In genomic region chr14:95440951-95441350, GRCh38 we compare ENCODE assay signal across 26 cellular contexts.
A peak's percentile ranks its signal among the peaks of the same experiment; 100 is the strongest.
DNase-seq lines count a peak whose midpoint lies in the region; ATAC-seq and TF ChIP-seq lines count a peak whose summit lies in the region.
"Had no signal": no experiment of that assay in that cellular context is flagged by ENCODE, and none has a peak within 500 bp of the region (broad histone marks: within the 10 kb centered on the region; RNA-seq: fewer than 3 reads in every experiment).

No MANE protein-coding gene starts in this region.

- WGBS in endodermal cell (ENCODE audit: insufficient coverage in 1 of 2, insufficient read length in 1 of 2), 2 experiments: 45 to 63% methylated on average over 2 of the region's 2 CpGs
- no CpG with 5 or more reads among the region's 2 CpGs for WGBS in neuronal stem cell (ENCODE audit: extremely low coverage in 2 of 2, insufficient read length in 2 of 2, insufficient replicate concordance in 1 of 2), 2 donors

- H3K27me3 ChIP-seq in BLaER1 treated with 17β-estradiol and CSF1 and Interleukin-3, amounts not matched to agents 10 nM and 100 nM: no peaks in the 10 kb centered on the region
- H3K27me3 ChIP-seq in endodermal cell (ENCODE audit: control insufficient read depth, insufficient read depth, low read length, poor library complexity, severe bottlenecking) (no peaks in the 10 kb centered on the region), neuronal stem cell (ENCODE audit: control insufficient read depth in 3 of 3, insufficient read depth in 3 of 3, low read depth in 1 of 3, low read length in 3 of 3) (peaks cover 0 to 12% (median 0%) of the 10 kb centered on the region in 3 experiments)
- H3K27me3 ChIP-seq: adrenal gland, dorsolateral prefrontal cortex, right lobe of liver, uterus had no signal

- no peak overlapping the region for H3K4ac ChIP-seq in neuronal stem cell (ENCODE audit: low read length)

- H4K91ac ChIP-seq in neuronal stem cell (ENCODE audit: low read depth, low read length, poor library complexity): no peak overlapping the region

- no peak overlapping the region for H2AFZ ChIP-seq in OCI-LY7 (ENCODE audit: low read length)
- peak overlapping the region; percentile 37 for H2AFZ ChIP-seq in neuronal stem cell (ENCODE audit: low read length)

- H3K4me2 ChIP-seq in BLaER1 treated with 17β-estradiol and CSF1 and Interleukin-3, amounts not matched to agents 10 nM and 100 nM: peak overlapping the region in 10 of 11 experiments; percentile 15 to 96 (median 84); a peak in 19 of 22 replicates
- no peak overlapping the region for H3K4me2 ChIP-seq in OCI-LY7 (ENCODE audit: low read length)
- H3K4me2 ChIP-seq in neuronal stem cell (ENCODE audit: insufficient read depth, low read length, poor library complexity, severe bottlenecking): no peak overlapping the region

- intact Hi-C loops in OCI-LY7 (cut with micrococcal nuclease; ENCODE audit: unreplicated experiment): no loop called here

- H3K79me2 ChIP-seq in OCI-LY7 (ENCODE audit: insufficient read depth, low read depth, low read length): no peaks in the 10 kb centered on the region

- H4K20me1 ChIP-seq in BLaER1 treated with 17β-estradiol and CSF1 and Interleukin-3, amounts not matched to agents 10 nM and 100 nM: peaks cover 0 to 28% (median 11%) of the 10 kb centered on the region in 11 experiments; a peak in 10 of 22 replicates
- H4K20me1 ChIP-seq in OCI-LY7 (ENCODE audit: insufficient read depth, low read length): no peaks in the 10 kb centered on the region

- no peak overlapping the region for H3K27ac Mint-ChIP-seq in endodermal cell
- no peak overlapping the region for H3K27ac Mint-ChIP-seq in effector memory CD8-positive, alpha-beta T cell
- H3K27ac Mint-ChIP-seq: activated CD4-positive, alpha-beta T cell treated with anti-CD3 and anti-CD28 coated beads, Interleukin-2, amount 10 ng/mL, durations not matched to agents 7 days and 5 days; activated T-helper 2 cell treated with anti-CD3 and anti-CD28 coated beads, Interferon-gamma antibody, Interleukin-2, Interleukin-4, amounts not matched to agents 10 μg/mL and 5 μg/mL and 100 μg/mL, durations not matched to agents 14 hours and 24 hours and 36 hours; natural killer cell; T-cell had no signal

- no peak overlapping the region for H2BK120ac ChIP-seq in neuronal stem cell (ENCODE audit: low read depth, low read length)

- H2AK5ac ChIP-seq in neuronal stem cell (ENCODE audit: low read depth, low read length): no peak overlapping the region

- no TSS peak for BruUV-seq in OCI-LY7 (replicated peaks; lab: Mats Ljungman, UMichigan)

- CTCF ChIA-PET in OCI-LY7 (lab: Charles Lee; ENCODE audit: unreplicated experiment): interaction anchor here (0.6 to 1.9 kb wide), 3 partner anchors 22 to 119 kb away, joined by 3 to 15 read pairs (median 5); no protein-coding TSS in a partner anchor

- H3K36me3 ChIP-seq in BLaER1 treated with 17β-estradiol and CSF1 and Interleukin-3, amounts not matched to agents 10 nM and 100 nM: peaks cover 47 to 86% (median 76%) of the 10 kb centered on the region in 11 experiments
- H3K36me3 ChIP-seq in OCI-LY7 (ENCODE audit: insufficient read depth, low read length): no peaks in the 10 kb centered on the region; the same call in 1 of the 2 replicates
- peaks cover 16% of the 10 kb centered on the region for H3K36me3 ChIP-seq in endodermal cell (ENCODE audit: control insufficient read depth, insufficient read depth, low read length)
- no peaks in the 10 kb centered on the region for H3K36me3 ChIP-seq in neuronal stem cell (replicated peaks in 1 of 2; ENCODE audit: control insufficient read depth in 2 of 2, insufficient read depth in 2 of 2, low read length in 2 of 2)
- H3K36me3 ChIP-seq: uterus had no signal

- H3K9me3 Mint-ChIP-seq in endodermal cell: no peaks in the 10 kb centered on the region
- no peaks in the 10 kb centered on the region for H3K9me3 Mint-ChIP-seq in effector memory CD8-positive, alpha-beta T cell
- H3K9me3 Mint-ChIP-seq: activated CD4-positive, alpha-beta T cell treated with anti-CD3 and anti-CD28 coated beads, Interleukin-2, amount 10 ng/mL, durations not matched to agents 7 days and 5 days; activated T-helper 2 cell treated with anti-CD3 and anti-CD28 coated beads, Interferon-gamma antibody, Interleukin-2, Interleukin-4, amounts not matched to agents 10 μg/mL and 5 μg/mL and 100 μg/mL, durations not matched to agents 14 hours and 24 hours and 36 hours; CD4-positive, alpha-beta memory T cell; natural killer cell; T-cell had no signal

- POLR2A ChIA-PET in OCI-LY7 (lab: Charles Lee): interaction anchor here (0.6 to 8.8 kb wide), 5 partner anchors 11 to 143 kb away, joined by 3 to 74 read pairs (median 10); no protein-coding TSS in a partner anchor

- TF ChIP-seq CTCF in OCI-LY7 (conservative IDR thresholded peaks at IDR 0.05; ENCODE audit: low read length): no peak
- no peak for TF ChIP-seq CTCF in endodermal cell (conservative IDR thresholded peaks at IDR 0.05)

- no peaks in the 10 kb centered on the region for H3K9me2 ChIP-seq in OCI-LY7 (ENCODE audit: insufficient read depth, low read length)

- H3K36me3 Mint-ChIP-seq in endodermal cell (ENCODE audit: low read depth): peaks cover 9% of the 10 kb centered on the region
- H3K36me3 Mint-ChIP-seq in effector memory CD8-positive, alpha-beta T cell (ENCODE audit: insufficient read depth): peaks cover 29% of the 10 kb centered on the region
- H3K36me3 Mint-ChIP-seq: natural killer cell had no signal

- peaks cover 0 to 4% (median 0%) of the 10 kb centered on the region in 11 experiments; a peak in 5 of 22 replicates for H3K9me3 ChIP-seq in BLaER1 treated with 17β-estradiol and CSF1 and Interleukin-3, amounts not matched to agents 10 nM and 100 nM (replicated peaks in 1 of 11)
- H3K9me3 ChIP-seq in OCI-LY7 (ENCODE audit: low read length) (no peaks in the 10 kb centered on the region; the same call in 1 of the 2 replicates), endodermal cell (ENCODE audit: control insufficient read depth, low read length) (peaks cover 5% of the 10 kb centered on the region), neuronal stem cell (replicated peaks in 1 of 2; ENCODE audit: control insufficient read depth in 2 of 2, insufficient read depth in 1 of 2, low read depth in 1 of 2, low read length in 2 of 2) (no peaks in the 10 kb centered on the region)
- H3K9me3 ChIP-seq: adrenal gland, right lobe of liver, uterus had no signal

- peak overlapping the region; percentile 8 for H2BK5ac ChIP-seq in neuronal stem cell (ENCODE audit: low read length)

- H3K4me1 ChIP-seq in BLaER1 treated with 17β-estradiol and CSF1 and Interleukin-3, amounts not matched to agents 10 nM and 100 nM: peaks cover 46 to 100% (median 87%) of the 10 kb centered on the region in 10 experiments
- H3K4me1 ChIP-seq in OCI-LY7 (ENCODE audit: insufficient read depth, low read length, poor library complexity, severe bottlenecking) (peaks cover 77% of the 10 kb centered on the region), endodermal cell (ENCODE audit: control insufficient read depth, insufficient read depth, low read length) (no peaks in the 10 kb centered on the region), neuronal stem cell (ENCODE audit: control insufficient read depth in 2 of 2, insufficient read depth in 1 of 2, low read depth in 1 of 2, low read length in 2 of 2) (peaks cover 0 to 2% of the 10 kb centered on the region in 2 donors)
- H3K4me1 ChIP-seq: adrenal gland, uterus had no signal

- H3K4me3 Mint-ChIP-seq in endodermal cell: no peak overlapping the region
- H3K4me3 Mint-ChIP-seq in effector memory CD8-positive, alpha-beta T cell: no peak overlapping the region
- H3K4me3 Mint-ChIP-seq: activated CD4-positive, alpha-beta T cell treated with anti-CD3 and anti-CD28 coated beads, Interleukin-2, amount 10 ng/mL, durations not matched to agents 7 days and 5 days; CD4-positive, alpha-beta memory T cell; natural killer cell; T-cell had no signal

- peak overlapping the region in 5 of 11 experiments; percentile 17 to 88 (median 45); a peak in 9 of 22 replicates for H3K27ac ChIP-seq in BLaER1 treated with 17β-estradiol and CSF1 and Interleukin-3, amounts not matched to agents 10 nM and 100 nM
- H3K27ac ChIP-seq in OCI-LY7 (ENCODE audit: low read depth, low read length, poor library complexity, severe bottlenecking) (peak overlapping the region; percentile 51), endodermal cell (ENCODE audit: low read depth, low read length) (no peak overlapping the region), neuronal stem cell (replicated peaks; ENCODE audit: low read length) (no peak overlapping the region)
- H3K27ac ChIP-seq: adrenal gland, right lobe of liver, uterus had no signal

- H4K8ac ChIP-seq in neuronal stem cell (ENCODE audit: low read depth, low read length): no peak overlapping the region

- H3K4me1 Mint-ChIP-seq in endodermal cell: no peaks in the 10 kb centered on the region
- H3K4me1 Mint-ChIP-seq in effector memory CD8-positive, alpha-beta T cell (ENCODE audit: low read depth in 2 of 2): peaks cover 0 to 4% of the 10 kb centered on the region in 2 donors

- no peak for ATAC-seq in effector memory CD8-positive, alpha-beta T cell (replicated peaks)
- ATAC-seq: HCT116, natural killer cell, right lobe of liver, T-cell had no signal

- H3K23ac ChIP-seq in neuronal stem cell (ENCODE audit: low read depth, low read length, poor library complexity): no peak overlapping the region

- DNase-seq in OCI-LY7 (ENCODE audit: low spot score) (no peak), endodermal cell (peak; percentile 74), neuronal stem cell (ENCODE audit: low spot score) (no peak), NCI-H446 (lab: John Stamatoyannopoulos, UW) (no peak), NCI-H345 (lab: John Stamatoyannopoulos, UW) (no peak)
- no peak for DNase-seq in effector memory CD8-positive, alpha-beta T cell
- DNase-seq in NK-92 treated with Interleukin-12 subunit alpha and Interleukin-12 subunit beta, amount 100 ng/mL, for 24 hours (lab: John Stamatoyannopoulos, UW): no peak
- DNase-seq: ACHN; activated CD4-positive, alpha-beta T cell treated with anti-CD3 and anti-CD28 coated beads, Interleukin-2, amount 10 ng/mL, durations not matched to agents 7 days and 5 days; activated CD8-positive, alpha-beta memory T cell treated with anti-CD3 and anti-CD28 coated beads, Interleukin-2, amount 50 U/mL, for 4 hours; adrenal gland; CD4-positive, alpha-beta memory T cell; dorsolateral prefrontal cortex; hypothalamus; kidney glomerular epithelial cell; mammary epithelial cell; natural killer cell; NCI-H1105 treated with DMSO at 0.1 percent for 48 hours; NCI-H526; right lobe of liver; stimulated activated CD4-positive, alpha-beta T cell treated with anti-CD3 and anti-CD28 coated beads, Interleukin-15, amount 100 ng/mL, for 24 hours; T-cell; uterus had no signal

- no peak overlapping the region for H2BK15ac ChIP-seq in neuronal stem cell (ENCODE audit: low read length)

- H3K14ac ChIP-seq in neuronal stem cell (ENCODE audit: low read length): no peak overlapping the region

- no peaks in the 10 kb centered on the region for H3K79me1 ChIP-seq in neuronal stem cell (ENCODE audit: low read depth, low read length)

- no peaks in the 10 kb centered on the region for H3K27me3 Mint-ChIP-seq in endodermal cell (ENCODE audit: insufficient read depth)
- no peaks in the 10 kb centered on the region for H3K27me3 Mint-ChIP-seq in effector memory CD8-positive, alpha-beta T cell
- H3K27me3 Mint-ChIP-seq: activated CD4-positive, alpha-beta T cell treated with anti-CD3 and anti-CD28 coated beads, Interleukin-2, amount 10 ng/mL, durations not matched to agents 7 days and 5 days; CD4-positive, alpha-beta memory T cell; T-cell had no signal

- H3K9ac ChIP-seq in BLaER1 treated with 17β-estradiol and CSF1 and Interleukin-3, amounts not matched to agents 10 nM and 100 nM: peak overlapping the region in 10 of 11 experiments; percentile 5 to 80 (median 46); a peak in 12 of 22 replicates
- H3K9ac ChIP-seq in endodermal cell (ENCODE audit: extremely low read depth, low read length, poor library complexity, severe bottlenecking) (no peak overlapping the region), neuronal stem cell (ENCODE audit: low read depth, low read length, poor library complexity) (no peak overlapping the region)

- no peak overlapping the region for H2BK12ac ChIP-seq in neuronal stem cell (ENCODE audit: low read length)

- H3K18ac ChIP-seq in neuronal stem cell (ENCODE audit: low read length): no peak overlapping the region

- peak overlapping the region in 1 of 10 experiments; percentile 0; a peak in 1 of 20 replicates for H3K4me3 ChIP-seq in BLaER1 treated with 17β-estradiol and CSF1 and Interleukin-3, amounts not matched to agents 10 nM and 100 nM
- no peak overlapping the region for H3K4me3 ChIP-seq in OCI-LY7 (ENCODE audit: low read depth, low read length, poor library complexity, severe bottlenecking)
- H3K4me3 ChIP-seq in endodermal cell (ENCODE audit: low read length): no peak overlapping the region
- no peak overlapping the region for H3K4me3 ChIP-seq in neuronal stem cell (ENCODE audit: low read length in 2 of 2)
- H3K4me3 ChIP-seq: adrenal gland, dorsolateral prefrontal cortex, right lobe of liver, uterus had no signal

Comparison
In these comparisons a context has a peak if more than half of its experiments do, and no peak if none do; other contexts are left out.
1. H3K4me2 ChIP-seq: peak in BLaER1 treated with 17β-estradiol and CSF1 and Interleukin-3, amounts not matched to agents 10 nM and 100 nM (10 of 11); none in OCI-LY7 (single experiment) and neuronal stem cell (single experiment).
2. H3K9ac ChIP-seq: peak in BLaER1 treated with 17β-estradiol and CSF1 and Interleukin-3, amounts not matched to agents 10 nM and 100 nM (10 of 11); none in endodermal cell (single experiment) and neuronal stem cell (single experiment).